Comparison of ENCODE assay signal across 8 cellular contexts in genomic region chr1:64505944-64506658, GRCh38. TPM values are rescaled to one million over a fixed set of nuclear protein-coding genes. Genes with fewer than 3 reads are reported as not detected.
DNase-seq lines count a peak whose midpoint lies in the region; ATAC-seq lines count a peak whose summit lies in the region.

No MANE protein-coding gene starts in this region.

- H3K4me3 Mint-ChIP-seq in T-helper 17 cell, result peak overlapping the region; percentile 94
- H3K4me3 Mint-ChIP-seq in effector memory CD8-positive, alpha-beta T cell, result peak overlapping the region; percentile 82 to 90
- peak overlapping the region; percentile 74 for H3K4me3 Mint-ChIP-seq in natural killer cell treated with Interleukin-12 subunit alpha and Interleukin-12 subunit beta and Interleukin-15 and Interleukin-18, amount 100 ng/mL, for 72 hours

- peaks cover 14% of the 10 kb centered on the region for H3K4me1 Mint-ChIP-seq in T-helper 17 cell
- peaks cover 4 to 6% of the 10 kb centered on the region in 2 donors for H3K4me1 Mint-ChIP-seq in effector memory CD8-positive, alpha-beta T cell (ENCODE audit: low read depth in 2 of 2)
- H3K4me1 Mint-ChIP-seq in natural killer cell treated with Interleukin-12 subunit alpha and Interleukin-12 subunit beta and Interleukin-15 and Interleukin-18, amount 100 ng/mL, for 72 hours (ENCODE audit: low read depth in 2 of 2), result peaks cover 3 to 7% of the 10 kb centered on the region in 2 donors

- peak; percentile 43 for ATAC-seq in T-helper 17 cell
- ATAC-seq in effector memory CD8-positive, alpha-beta T cell (replicated peaks), result no peak
- ATAC-seq in natural killer cell treated with Interleukin-12 subunit alpha and Interleukin-12 subunit beta and Interleukin-15 and Interleukin-18, amount 100 ng/mL, for 72 hours, result no peak
- no peak for ATAC-seq in HG03175 (IDR thresholded peaks at IDR 0.05; ENCODE audit: unreplicated experiment)
- no peak for ATAC-seq in HG03095 (IDR thresholded peaks at IDR 0.05; ENCODE audit: unreplicated experiment)
- no peak for ATAC-seq in GM21381 (IDR thresholded peaks at IDR 0.05; ENCODE audit: unreplicated experiment)

- no peaks in the 10 kb centered on the region for H3K9me3 Mint-ChIP-seq in effector memory CD8-positive, alpha-beta T cell
- no peaks in the 10 kb centered on the region for H3K9me3 Mint-ChIP-seq in natural killer cell treated with Interleukin-12 subunit alpha and Interleukin-12 subunit beta and Interleukin-15 and Interleukin-18, amount 100 ng/mL, for 72 hours

- H3K27ac Mint-ChIP-seq in T-helper 17 cell, result peak overlapping the region; percentile 65
- H3K27ac Mint-ChIP-seq in effector memory CD8-positive, alpha-beta T cell, result peak overlapping the region; percentile 41 to 77
- H3K27ac Mint-ChIP-seq in natural killer cell treated with Interleukin-12 subunit alpha and Interleukin-12 subunit beta and Interleukin-15 and Interleukin-18, amount 100 ng/mL, for 72 hours, result no peak overlapping the region

- peaks cover 43% of the 10 kb centered on the region for H3K27me3 Mint-ChIP-seq in T-helper 17 cell
- H3K27me3 Mint-ChIP-seq in effector memory CD8-positive, alpha-beta T cell, result peaks cover 70 to 98% of the 10 kb centered on the region in 2 donors
- peaks cover 12 to 76% of the 10 kb centered on the region in 2 donors for H3K27me3 Mint-ChIP-seq in natural killer cell treated with Interleukin-12 subunit alpha and Interleukin-12 subunit beta and Interleukin-15 and Interleukin-18, amount 100 ng/mL, for 72 hours

- peak; percentile 14 to 34 for DNase-seq in activated CD4-positive, alpha-beta T cell treated with anti-CD3 and anti-CD28 coated beads for 4 hours
- no peak for DNase-seq in activated CD4-positive, alpha-beta T cell treated with anti-CD3 and anti-CD28 coated beads for 1 hour
- no peak for DNase-seq in T-helper 17 cell
- DNase-seq in effector memory CD8-positive, alpha-beta T cell, result no peak
- DNase-seq in natural killer cell treated with Interleukin-12 subunit alpha and Interleukin-12 subunit beta and Interleukin-15 and Interleukin-18, amount 100 ng/mL, for 72 hours (ENCODE audit: low spot score), result no peak

- no peaks in the 10 kb centered on the region for H3K9me3 ChIP-seq in T-helper 17 cell (ENCODE audit: control insufficient read depth, low read length, poor library complexity, severe bottlenecking)

- H3K36me3 Mint-ChIP-seq in T-helper 17 cell (ENCODE audit: low read depth), result no peaks in the 10 kb centered on the region
- H3K36me3 Mint-ChIP-seq in effector memory CD8-positive, alpha-beta T cell (ENCODE audit: insufficient read depth), result peaks cover 2% of the 10 kb centered on the region
- no peaks in the 10 kb centered on the region for H3K36me3 Mint-ChIP-seq in natural killer cell treated with Interleukin-12 subunit alpha and Interleukin-12 subunit beta and Interleukin-15 and Interleukin-18, amount 100 ng/mL, for 72 hours

RNA-seq across cellular contexts. Expression of gene CACHD1, which starts 36.2 kb away (rescaled TPM):
- total RNA-seq in T-helper 17 cell, result under 1 TPM in 1 of 2 donors, not detected in 1; 0.05 TPM
- total RNA-seq in natural killer cell treated with Interleukin-12 subunit alpha and Interleukin-12 subunit beta and Interleukin-15 and Interleukin-18, amount 100 ng/mL, for 72 hours, result under 1 TPM; 0.11 to 0.14 TPM

Comparison
In these comparisons a context has a peak if more than half of its experiments do, and no peak if none do; other contexts are left out.
1. DNase-seq: peak in activated CD4-positive, alpha-beta T cell treated with anti-CD3 and anti-CD28 coated beads for 4 hours (2 of 2); none in activated CD4-positive, alpha-beta T cell treated with anti-CD3 and anti-CD28 coated beads for 1 hour (single experiment), T-helper 17 cell (0 of 3), effector memory CD8-positive, alpha-beta T cell (0 of 3) and natural killer cell treated with Interleukin-12 subunit alpha and Interleukin-12 subunit beta and Interleukin-15 and Interleukin-18, amount 100 ng/mL, for 72 hours (single experiment).
2. H3K27ac Mint-ChIP-seq: peak in T-helper 17 cell (single experiment) and effector memory CD8-positive, alpha-beta T cell (2 of 2); none in natural killer cell treated with Interleukin-12 subunit alpha and Interleukin-12 subunit beta and Interleukin-15 and Interleukin-18, amount 100 ng/mL, for 72 hours (0 of 2).
3. Peak in every context shown above with its lines, with median percentiles within 50 percentile points of each other: H3K4me3 Mint-ChIP-seq.